21 cellular contexts compared by ENCODE assay signal in the genomic region with DNA sequence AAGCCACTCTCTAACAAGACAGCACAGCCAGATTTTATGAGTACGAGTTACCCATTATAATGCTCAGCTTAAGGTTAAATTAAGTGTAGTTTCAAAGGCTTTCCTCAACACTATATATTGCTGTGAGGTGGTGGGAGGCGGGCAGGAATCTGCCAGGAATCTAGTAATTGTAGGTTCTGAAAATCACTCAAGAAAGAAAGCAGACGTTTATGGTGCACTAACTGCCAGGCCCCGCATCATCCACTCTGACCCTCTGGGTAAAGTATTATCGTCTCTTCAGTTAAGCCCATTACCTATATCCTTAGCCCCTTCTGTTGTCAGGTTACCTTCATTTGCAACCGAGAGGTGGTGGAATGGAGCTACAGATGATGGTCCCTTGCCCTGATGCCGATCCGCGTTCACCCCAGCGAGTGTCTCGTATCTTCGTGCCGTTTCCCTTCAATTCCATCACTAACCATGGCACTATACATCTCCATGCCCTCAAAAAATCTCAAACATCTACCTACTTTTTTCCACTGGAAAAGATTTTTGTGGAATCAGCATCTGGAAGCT.
"Had no signal": no experiment of that assay in that cellular context is flagged by ENCODE, and none has a peak within 500 bp of the region (broad histone marks: within the 10 kb centered on the region; RNA-seq: fewer than 3 reads in every experiment).

No MANE protein-coding gene starts in this region.

- ATAC-seq: activated CD4-positive, alpha-beta T cell treated with anti-CD3 and anti-CD28 coated beads for 36 hours; activated CD8-positive, alpha-beta T cell treated with anti-CD3 and anti-CD28 coated beads for 36 hours; foreskin keratinocyte; natural killer cell treated with Interleukin-12 subunit alpha and Interleukin-12 subunit beta and Interleukin-15 and Interleukin-18, amount 100 ng/mL, for 72 hours; stimulated activated memory B cell treated with anti-CD40 and anti-IgM and Interleukin-4, amounts not matched to agents 10 μg/mL and 1 μg/mL and 100 μg/mL, for 72 hours had no signal

- FAIRE-seq: colon had no signal

- H3K9me3 ChIP-seq: adrenal gland, esophagus squamous epithelium, right atrium auricular region, thyroid gland had no signal

- H3K4me1 Mint-ChIP-seq: activated CD4-positive, alpha-beta T cell treated with anti-CD3 and anti-CD28 coated beads for 36 hours; activated naive CD4-positive, alpha-beta T cell treated with anti-CD3 and anti-CD28 coated beads, Interleukin-2, amount 50 U/mL, for 24 hours; stimulated activated memory B cell treated with anti-CD40 and anti-IgM and Interleukin-4, amounts not matched to agents 10 μg/mL and 1 μg/mL and 100 μg/mL, for 72 hours had no signal

- H3K27me3 ChIP-seq: adrenal gland, cardiac muscle cell, esophagus squamous epithelium, foreskin keratinocyte, right atrium auricular region, thyroid gland had no signal

- H3K9me3 Mint-ChIP-seq: activated CD8-positive, alpha-beta T cell treated with anti-CD3 and anti-CD28 coated beads for 36 hours; activated naive CD4-positive, alpha-beta T cell treated with anti-CD3 and anti-CD28 coated beads, Interleukin-2, amount 50 U/mL, for 24 hours; natural killer cell treated with Interleukin-12 subunit alpha and Interleukin-12 subunit beta and Interleukin-15 and Interleukin-18, amount 100 ng/mL, for 72 hours; stimulated activated memory B cell treated with anti-CD40 and anti-IgM and Interleukin-4, amounts not matched to agents 10 μg/mL and 1 μg/mL and 100 μg/mL, for 72 hours had no signal

- H3K4me1 ChIP-seq: esophagus squamous epithelium, foreskin keratinocyte, right atrium auricular region, thyroid gland had no signal

- H3K4me3 ChIP-seq: adrenal gland, cardiac muscle cell, esophagus squamous epithelium, right atrium auricular region, thyroid gland had no signal

- H3K36me3 Mint-ChIP-seq: activated naive CD4-positive, alpha-beta T cell treated with anti-CD3 and anti-CD28 coated beads, Interleukin-2, amount 50 U/mL, for 24 hours had no signal

- H3K27me3 Mint-ChIP-seq: activated CD4-positive, alpha-beta T cell treated with anti-CD3 and anti-CD28 coated beads for 36 hours; activated CD8-positive, alpha-beta T cell treated with anti-CD3 and anti-CD28 coated beads for 36 hours; activated naive CD4-positive, alpha-beta T cell treated with anti-CD3 and anti-CD28 coated beads, Interleukin-2, amount 50 U/mL, for 24 hours; natural killer cell treated with Interleukin-12 subunit alpha and Interleukin-12 subunit beta and Interleukin-15 and Interleukin-18, amount 100 ng/mL, for 72 hours; stimulated activated memory B cell treated with anti-CD40 and anti-IgM and Interleukin-4, amounts not matched to agents 10 μg/mL and 1 μg/mL and 100 μg/mL, for 72 hours had no signal

- H3K27ac Mint-ChIP-seq: activated CD4-positive, alpha-beta T cell treated with anti-CD3 and anti-CD28 coated beads for 36 hours; activated CD8-positive, alpha-beta T cell treated with anti-CD3 and anti-CD28 coated beads for 36 hours; activated naive CD4-positive, alpha-beta T cell treated with anti-CD3 and anti-CD28 coated beads, Interleukin-2, amount 50 U/mL, for 24 hours; natural killer cell treated with Interleukin-12 subunit alpha and Interleukin-12 subunit beta and Interleukin-15 and Interleukin-18, amount 100 ng/mL, for 72 hours; progenitor cell of endocrine pancreas; stimulated activated memory B cell treated with anti-CD40 and anti-IgM and Interleukin-4, amounts not matched to agents 10 μg/mL and 1 μg/mL and 100 μg/mL, for 72 hours had no signal

- H3K27ac ChIP-seq: adrenal gland, cardiac muscle cell, esophagus squamous epithelium, foreskin keratinocyte, right atrium auricular region, thyroid gland had no signal

- DNase-seq: activated CD4-positive, alpha-beta T cell treated with anti-CD3 and anti-CD28 coated beads for 36 hours; activated CD8-positive, alpha-beta T cell treated with anti-CD3 and anti-CD28 coated beads for 36 hours; activated effector memory CD4-positive, alpha-beta T cell treated with anti-CD3 and anti-CD28 coated beads, Interleukin-2, amount 50 U/mL, for 16 hours; activated T-cell treated with anti-CD3 and anti-CD28 coated beads, Interleukin-2, amount 50 U/mL, for 48 hours; adrenal gland; esophagus squamous epithelium; foreskin keratinocyte; glutamatergic neuron; kidney glomerular epithelial cell; mesendoderm; nucleus accumbens; stimulated activated CD4-positive, alpha-beta T cell treated with anti-CD3 and anti-CD28 coated beads, Interleukin-2, amount 100 ng/mL, for 48 hours; T1000; thyroid gland had no signal

- H3K4me3 Mint-ChIP-seq: activated CD4-positive, alpha-beta T cell treated with anti-CD3 and anti-CD28 coated beads for 36 hours; activated CD8-positive, alpha-beta T cell treated with anti-CD3 and anti-CD28 coated beads for 36 hours; activated naive CD4-positive, alpha-beta T cell treated with anti-CD3 and anti-CD28 coated beads, Interleukin-2, amount 50 U/mL, for 24 hours; natural killer cell treated with Interleukin-12 subunit alpha and Interleukin-12 subunit beta and Interleukin-15 and Interleukin-18, amount 100 ng/mL, for 72 hours; stimulated activated memory B cell treated with anti-CD40 and anti-IgM and Interleukin-4, amounts not matched to agents 10 μg/mL and 1 μg/mL and 100 μg/mL, for 72 hours had no signal
